In the genomic region with DNA sequence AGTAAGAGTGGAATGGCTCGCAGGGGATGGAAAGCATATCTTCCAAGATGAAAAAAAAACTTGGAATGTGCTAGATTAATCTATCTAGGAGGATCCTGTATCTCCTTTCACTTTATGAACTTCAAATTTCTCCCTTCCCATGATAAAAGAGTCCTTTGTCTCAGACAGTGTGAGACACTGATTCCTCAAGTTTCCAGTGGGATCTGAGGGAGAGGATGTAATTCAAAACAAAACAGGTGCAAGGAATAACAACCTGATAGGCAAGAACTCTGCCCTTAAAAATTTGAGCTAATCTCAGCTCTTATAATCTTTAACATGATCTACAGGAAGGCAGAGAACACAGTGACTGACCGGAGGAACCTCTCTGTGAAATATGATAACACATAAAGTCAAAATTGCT, we compare ENCODE assay signal across 20 cellular contexts.
"Had no signal": no experiment of that assay in that cellular context is flagged by ENCODE, and none has a peak within 500 bp of the region (broad histone marks: within the 10 kb centered on the region; RNA-seq: fewer than 3 reads in every experiment).

No MANE protein-coding gene starts in this region.

- ATAC-seq: activated CD4-positive, CD25-positive, alpha-beta regulatory T cell treated with anti-CD3 and anti-CD28 coated beads, Interleukin-2, amount 50 U/mL, for 24 hours; activated CD8-positive, alpha-beta T cell treated with anti-CD3 and anti-CD28 coated beads, Interleukin-2, amount 10 ng/mL, durations not matched to agents 7 days and 5 days; naive thymus-derived CD8-positive, alpha-beta T cell had no signal

- H3K27me3 Mint-ChIP-seq: activated CD4-positive, alpha-beta T cell treated with anti-CD3 and anti-CD28 coated beads, Interleukin-2, amount 10 ng/mL, durations not matched to agents 7 days and 5 days; activated naive CD8-positive, alpha-beta T cell treated with anti-CD3 and anti-CD28 coated beads, Interleukin-2, amount 10 ng/mL, durations not matched to agents 7 days and 5 days; activated T-cell treated with anti-CD3 and anti-CD28 coated beads, Interleukin-2, amount 50 U/mL, for 24 hours; effector memory CD8-positive, alpha-beta T cell; memory B cell; naive thymus-derived CD8-positive, alpha-beta T cell; stimulated activated naive CD8-positive, alpha-beta T cell treated with anti-CD3 and anti-CD28 coated beads, Interleukin-15, amount 100 ng/mL, for 72 hours had no signal

- H3K27me3 ChIP-seq: cardiac muscle cell, right atrium auricular region, testis, upper lobe of right lung had no signal

- H3K9me3 ChIP-seq: mucosa of descending colon, right atrium auricular region, testis, upper lobe of right lung had no signal

- H3K4me3 Mint-ChIP-seq: activated CD4-positive, alpha-beta T cell treated with anti-CD3 and anti-CD28 coated beads, Interleukin-2, amount 10 ng/mL, durations not matched to agents 7 days and 5 days; activated CD8-positive, alpha-beta T cell treated with anti-CD3 and anti-CD28 coated beads, Interleukin-2, amount 10 ng/mL, durations not matched to agents 7 days and 5 days; activated naive CD8-positive, alpha-beta T cell treated with anti-CD3 and anti-CD28 coated beads, Interleukin-2, amount 10 ng/mL, durations not matched to agents 7 days and 5 days; activated T-cell treated with anti-CD3 and anti-CD28 coated beads, Interleukin-2, amount 50 U/mL, for 24 hours; memory B cell; stimulated activated naive CD8-positive, alpha-beta T cell treated with anti-CD3 and anti-CD28 coated beads, Interleukin-15, amount 100 ng/mL, for 72 hours had no signal

- H3K27ac ChIP-seq: cardiac muscle cell, right atrium auricular region, testis had no signal

- DNase-seq: activated CD4-positive, alpha-beta T cell treated with anti-CD3 and anti-CD28 coated beads, Interleukin-2, amount 10 ng/mL, durations not matched to agents 7 days and 5 days; activated CD8-positive, alpha-beta T cell treated with anti-CD3 and anti-CD28 coated beads, Interleukin-2, amount 10 ng/mL, durations not matched to agents 7 days and 5 days; activated naive CD4-positive, alpha-beta T cell treated with Interleukin-2 at 50 U/mL for 16 hours; activated naive CD8-positive, alpha-beta T cell treated with anti-CD3 and anti-CD28 coated beads, Interleukin-2, amount 10 ng/mL, durations not matched to agents 7 days and 5 days; activated T-cell treated with anti-CD3 and anti-CD28 coated beads, Interleukin-2, amount 50 U/mL, for 24 hours; amygdala; effector memory CD8-positive, alpha-beta T cell; naive thymus-derived CD8-positive, alpha-beta T cell; small intestine; stimulated activated CD4-positive, alpha-beta T cell treated with anti-CD3 and anti-CD28 coated beads, Interleukin-15, amount 100 ng/mL, for 24 hours; stimulated activated CD4-positive, alpha-beta T cell treated with anti-CD3 and anti-CD28 coated beads, Interleukin-2, amount 100 ng/mL, for 48 hours; stimulated activated naive CD8-positive, alpha-beta T cell treated with anti-CD3 and anti-CD28 coated beads, Interleukin-15, amount 100 ng/mL, for 72 hours; testis; upper lobe of right lung had no signal

- H3K4me3 ChIP-seq: cardiac muscle cell, mucosa of descending colon, right atrium auricular region, testis, upper lobe of right lung had no signal

- H3K36me3 ChIP-seq: cardiac muscle cell, right atrium auricular region, upper lobe of right lung had no signal

- H3K27ac Mint-ChIP-seq: activated CD4-positive, alpha-beta T cell treated with anti-CD3 and anti-CD28 coated beads, Interleukin-2, amount 10 ng/mL, durations not matched to agents 7 days and 5 days; activated CD8-positive, alpha-beta T cell treated with anti-CD3 and anti-CD28 coated beads, Interleukin-2, amount 10 ng/mL, durations not matched to agents 7 days and 5 days; activated naive CD8-positive, alpha-beta T cell treated with anti-CD3 and anti-CD28 coated beads, Interleukin-2, amount 10 ng/mL, durations not matched to agents 7 days and 5 days; activated T-cell treated with anti-CD3 and anti-CD28 coated beads, Interleukin-2, amount 50 U/mL, for 24 hours; activated T-helper 2 cell treated with anti-CD3 and anti-CD28 coated beads, Interferon-gamma antibody, Interleukin-2, Interleukin-4, amounts not matched to agents 10 μg/mL and 5 μg/mL and 100 μg/mL, durations not matched to agents 14 hours and 24 hours and 36 hours; stimulated activated naive CD8-positive, alpha-beta T cell treated with anti-CD3 and anti-CD28 coated beads, Interleukin-15, amount 100 ng/mL, for 72 hours had no signal

- H3K9me3 Mint-ChIP-seq: activated naive CD8-positive, alpha-beta T cell treated with anti-CD3 and anti-CD28 coated beads, Interleukin-2, amount 10 ng/mL, durations not matched to agents 7 days and 5 days; activated T-cell treated with anti-CD3 and anti-CD28 coated beads, Interleukin-2, amount 50 U/mL, for 24 hours; activated T-helper 2 cell treated with anti-CD3 and anti-CD28 coated beads, Interferon-gamma antibody, Interleukin-2, Interleukin-4, amounts not matched to agents 10 μg/mL and 5 μg/mL and 100 μg/mL, durations not matched to agents 14 hours and 24 hours and 36 hours; effector memory CD8-positive, alpha-beta T cell; memory B cell; naive thymus-derived CD8-positive, alpha-beta T cell; stimulated activated naive CD8-positive, alpha-beta T cell treated with anti-CD3 and anti-CD28 coated beads, Interleukin-15, amount 100 ng/mL, for 72 hours had no signal

- H3K4me1 ChIP-seq: testis had no signal
